Comparison of ENCODE assay signal across 18 cellular contexts in genomic region chr9:5205071-5205470, GRCh38. TPM values are rescaled to one million over a fixed set of nuclear protein-coding genes. Genes with fewer than 3 reads are reported as not detected.
DNase-seq lines count a peak whose midpoint lies in the region; ATAC-seq and TF ChIP-seq lines count a peak whose summit lies in the region.
"Had no signal": no experiment of that assay in that cellular context is flagged by ENCODE, and none has a peak within 500 bp of the region (broad histone marks: within the 10 kb centered on the region; RNA-seq: fewer than 3 reads in every experiment).

No MANE protein-coding gene starts in this region.

- CTCF ChIA-PET in activated CD4-positive, alpha-beta T cell treated with anti-CD3 and anti-CD28 coated beads for 36 hours (lab: Charles Lee), result no interaction called here
- CTCF ChIA-PET in activated B cell treated with CpG ODN at 0.5 μM for 24 hours (lab: Charles Lee), result no interaction called here

- H3K27me3 Mint-ChIP-seq in activated CD4-positive, alpha-beta T cell treated with anti-CD3 and anti-CD28 coated beads for 36 hours, result no peaks in the 10 kb centered on the region
- peaks cover 4% of the 10 kb centered on the region for H3K27me3 Mint-ChIP-seq in activated B cell treated with CpG ODN at 0.5 μM for 24 hours

- H3K36me3 Mint-ChIP-seq in activated CD4-positive, alpha-beta T cell treated with anti-CD3 and anti-CD28 coated beads for 36 hours (ENCODE audit: low read depth), result no peaks in the 10 kb centered on the region
- H3K36me3 Mint-ChIP-seq in activated B cell treated with CpG ODN at 0.5 μM for 24 hours (ENCODE audit: low read depth), result no peaks in the 10 kb centered on the region

- intact Hi-C loops in activated CD4-positive, alpha-beta T cell treated with anti-CD3 and anti-CD28 coated beads for 36 hours (cut with DNase I, micrococcal nuclease), result no loop called here
- intact Hi-C loops in activated B cell treated with CpG ODN at 0.5 μM for 24 hours (cut with micrococcal nuclease), result no loop called here

- H3K27ac ChIP-seq in foreskin keratinocyte, result no peak overlapping the region
- H3K27ac ChIP-seq: C4-2B had no signal

- no peak overlapping the region for H3K27ac Mint-ChIP-seq in activated CD4-positive, alpha-beta T cell treated with anti-CD3 and anti-CD28 coated beads for 36 hours
- H3K27ac Mint-ChIP-seq in activated B cell treated with CpG ODN at 0.5 μM for 24 hours, result no peak overlapping the region

- H3K27me3 ChIP-seq in foreskin keratinocyte, result peaks cover 17% of the 10 kb centered on the region

- no peak for TF ChIP-seq CTCF in activated B cell treated with CpG ODN at 0.5 μM for 24 hours (IDR thresholded peaks at IDR 0.05)
- TF ChIP-seq CTCF in foreskin keratinocyte (conservative IDR thresholded peaks at IDR 0.05), result no peak

- H3K4me1 ChIP-seq in foreskin keratinocyte, result no peaks in the 10 kb centered on the region

- peak; percentile 57 for ATAC-seq in activated CD4-positive, alpha-beta T cell treated with anti-CD3 and anti-CD28 coated beads for 36 hours
- peak; percentile 25 for ATAC-seq in activated B cell treated with CpG ODN at 0.5 μM for 24 hours (ENCODE audit: low read depth)
- peak; percentile 76 for ATAC-seq in foreskin keratinocyte
- no peak for ATAC-seq in HG02623 (IDR thresholded peaks at IDR 0.05; ENCODE audit: unreplicated experiment)
- ATAC-seq: HCT116 had no signal

- H3K4me3 Mint-ChIP-seq in activated CD4-positive, alpha-beta T cell treated with anti-CD3 and anti-CD28 coated beads for 36 hours, result no peak overlapping the region
- no peak overlapping the region for H3K4me3 Mint-ChIP-seq in activated B cell treated with CpG ODN at 0.5 μM for 24 hours

- POLR2A ChIA-PET in activated CD4-positive, alpha-beta T cell treated with anti-CD3 and anti-CD28 coated beads for 36 hours (lab: Charles Lee), result no interaction called here
- POLR2A ChIA-PET in activated B cell treated with CpG ODN at 0.5 μM for 24 hours (lab: Charles Lee), result no interaction called here

- no peak for DNase-seq in activated CD4-positive, alpha-beta T cell treated with anti-CD3 and anti-CD28 coated beads for 36 hours
- no peak for DNase-seq in activated CD4-positive, alpha-beta T cell treated with anti-CD3 and anti-CD28 coated beads, Interleukin-2, amount 50 U/mL, for 4 hours
- DNase-seq in HT1080 (ENCODE audit: low read depth) (peak; percentile 31), activated B cell treated with CpG ODN at 0.5 μM for 24 hours (no peak), foreskin keratinocyte (peak; percentile 19 to 63), NCI-H2196 (lab: John Stamatoyannopoulos, UW; ENCODE audit: unreplicated experiment) (no peak), DMS114 treated with DMSO at 0.1 percent for 48 hours (lab: John Stamatoyannopoulos, UW; ENCODE audit: unreplicated experiment) (no peak)
- DNase-seq: KG1, NCI-H187 treated with DMSO at 0.1 percent for 48 hours, NCI-H2171, NCI-H774, SHP77 treated with DMSO at 0.1 percent for 48 hours had no signal

- H3K4me1 Mint-ChIP-seq in activated CD4-positive, alpha-beta T cell treated with anti-CD3 and anti-CD28 coated beads for 36 hours, result peaks cover 6% of the 10 kb centered on the region
- no peaks in the 10 kb centered on the region for H3K4me1 Mint-ChIP-seq in activated B cell treated with CpG ODN at 0.5 μM for 24 hours

- peaks cover 5% of the 10 kb centered on the region for H3K9me3 Mint-ChIP-seq in activated CD4-positive, alpha-beta T cell treated with anti-CD3 and anti-CD28 coated beads for 36 hours (ENCODE audit: low read depth)
- H3K9me3 Mint-ChIP-seq in activated B cell treated with CpG ODN at 0.5 μM for 24 hours, result no peaks in the 10 kb centered on the region

RNA-seq across cellular contexts. Expression of gene INSL6, which starts 19.6 kb away (rescaled TPM):
- not detected for total RNA-seq in activated CD4-positive, alpha-beta T cell treated with anti-CD3 and anti-CD28 coated beads for 36 hours
- total RNA-seq in HT1080 (2014; rRNA removed; shearing (Covaris generic)), result not detected in 2 replicates
- not detected in 2 replicates for polyA plus RNA-seq in HT1080 (2015; cell fraction: cytosol; rRNA removed)
- polyA plus RNA-seq in HT1080 (2015; cell fraction: nucleus; rRNA removed), result not detected in 2 replicates
- total RNA-seq in activated B cell treated with CpG ODN at 0.5 μM for 24 hours (not detected in 2 replicates), foreskin keratinocyte (not detected in 2 replicates)
- not detected in 2 replicates for polyA plus RNA-seq in foreskin keratinocyte
- total RNA-seq: G401, M059J, NCI-H460 had no signal

RNA-seq across cellular contexts. Expression of gene INSL4, which starts 26.1 kb away (rescaled TPM):
- not detected for total RNA-seq in activated CD4-positive, alpha-beta T cell treated with anti-CD3 and anti-CD28 coated beads for 36 hours
- total RNA-seq in HT1080 (2014; rRNA removed; shearing (Covaris generic)), result 0.33 and 0.39 TPM in 2 replicates
- polyA plus RNA-seq in HT1080 (2015; cell fraction: cytosol; rRNA removed), result 0.11 and 0.35 TPM in 2 replicates
- 0.25 and 0.33 TPM in 2 replicates for polyA plus RNA-seq in HT1080 (2015; cell fraction: nucleus; rRNA removed)
- total RNA-seq in activated B cell treated with CpG ODN at 0.5 μM for 24 hours, result not detected in 2 replicates
- not detected in 2 replicates for total RNA-seq in foreskin keratinocyte
- polyA plus RNA-seq in foreskin keratinocyte, result not detected in 2 replicates
- total RNA-seq: G401, M059J had no signal

Comparison
In these comparisons a context has a peak if more than half of its experiments do, and no peak if none do; other contexts are left out.
1. DNase-seq: peak in HT1080 (single experiment) and foreskin keratinocyte (2 of 2); none in activated CD4-positive, alpha-beta T cell treated with anti-CD3 and anti-CD28 coated beads for 36 hours (single experiment), activated CD4-positive, alpha-beta T cell treated with anti-CD3 and anti-CD28 coated beads, Interleukin-2, amount 50 U/mL, for 4 hours (0 of 2), activated B cell treated with CpG ODN at 0.5 μM for 24 hours (single experiment), NCI-H2196 (single experiment) and DMS114 treated with DMSO at 0.1 percent for 48 hours (single experiment).